Comparison of ENCODE assay signal across 8 cellular contexts in genomic region chrX:3712080-3712869, GRCh38. TPM values are rescaled to one million over a fixed set of nuclear protein-coding genes. Genes with fewer than 3 reads are reported as not detected.
DNase-seq lines count a peak whose midpoint lies in the region; ATAC-seq, FAIRE-seq and TF ChIP-seq lines count a peak whose summit lies in the region.

No MANE protein-coding gene starts in this region.

- H2AFZ ChIP-seq in endothelial cell of umbilical vein (ENCODE audit: low read depth, low read length), result peak overlapping the region; percentile 54

- peaks cover 35% of the 10 kb centered on the region for H3K79me2 ChIP-seq in endothelial cell of umbilical vein (ENCODE audit: control insufficient read depth, insufficient read depth, low read length)

- peaks cover 8% of the 10 kb centered on the region for H3K4me1 Mint-ChIP-seq in T-helper 17 cell
- H3K4me1 Mint-ChIP-seq in natural killer cell treated with Interleukin-12 subunit alpha and Interleukin-12 subunit beta and Interleukin-15 and Interleukin-18, amount 100 ng/mL, for 72 hours (ENCODE audit: low read depth in 2 of 2), result peaks cover 11 to 32% of the 10 kb centered on the region in 2 donors

- no peaks in the 10 kb centered on the region for H3K9me3 Mint-ChIP-seq in natural killer cell treated with Interleukin-12 subunit alpha and Interleukin-12 subunit beta and Interleukin-15 and Interleukin-18, amount 100 ng/mL, for 72 hours

- H3K4me3 Mint-ChIP-seq in T-helper 17 cell, result peak overlapping the region; percentile 98
- H3K4me3 Mint-ChIP-seq in natural killer cell treated with Interleukin-12 subunit alpha and Interleukin-12 subunit beta and Interleukin-15 and Interleukin-18, amount 100 ng/mL, for 72 hours, result peak overlapping the region; percentile 99

- intact Hi-C loops in endothelial cell of umbilical vein (cut with micrococcal nuclease), result loop anchor here (1.0 to 10.0 kb wide), 2 partner anchors 12 to 57 kb away; no protein-coding TSS in a partner anchor

- no peaks in the 10 kb centered on the region for H3K27me3 ChIP-seq in endothelial cell of umbilical vein (ENCODE audit: control insufficient read depth in 2 of 2, insufficient read depth in 2 of 2, low read length in 2 of 2)

- no peak overlapping the region for H3K27ac ChIP-seq in endothelial cell of umbilical vein (ENCODE audit: insufficient read depth, low read depth, low read length)

- peak overlapping the region; percentile 20 for H3K9ac ChIP-seq in endothelial cell of umbilical vein (replicated peaks; ENCODE audit: extremely low read depth, insufficient read depth, low read length)

- no peaks in the 10 kb centered on the region for H3K27me3 Mint-ChIP-seq in T-helper 17 cell
- H3K27me3 Mint-ChIP-seq in natural killer cell treated with Interleukin-12 subunit alpha and Interleukin-12 subunit beta and Interleukin-15 and Interleukin-18, amount 100 ng/mL, for 72 hours, result no peaks in the 10 kb centered on the region

- H3K9me1 ChIP-seq in endothelial cell of umbilical vein (replicated peaks; ENCODE audit: control insufficient read depth, extremely low read depth, insufficient read depth, low read length), result no peaks in the 10 kb centered on the region

- CTCF ChIA-PET in endothelial cell of umbilical vein (lab: Charles Lee), result no interaction called here

- peak overlapping the region; percentile 92 for H3K27ac Mint-ChIP-seq in T-helper 17 cell
- H3K27ac Mint-ChIP-seq in natural killer cell treated with Interleukin-12 subunit alpha and Interleukin-12 subunit beta and Interleukin-15 and Interleukin-18, amount 100 ng/mL, for 72 hours, result peak overlapping the region; percentile 94 to 98

- POLR2A ChIA-PET in endothelial cell of umbilical vein (lab: Charles Lee), result interaction anchor here (0.7 kb wide), 1 partner anchor 105 kb away, joined by 3 read pairs; no protein-coding TSS in a partner anchor

- TF ChIP-seq CTCF in endothelial cell of umbilical vein (IDR thresholded peaks at IDR 0.05; ENCODE audit: extremely low read depth in 1 of 2, insufficient read depth in 1 of 2, low read depth in 1 of 2, low read length in 2 of 2), result no peak

- TSS peak; percentile 22 for BruUV-seq in endothelial cell of umbilical vein (replicated peaks; lab: Mats Ljungman, UMichigan)

- peak; percentile 3 for DNase-seq in NCI-H146 treated with DMSO at 0.1 percent for 48 hours (lab: John Stamatoyannopoulos, UW; ENCODE audit: unreplicated experiment)
- no peak for DNase-seq in NCI-H146 (lab: John Stamatoyannopoulos, UW)
- DNase-seq in T-helper 17 cell, result no peak
- peak; percentile 35 for DNase-seq in endothelial cell of umbilical vein (ENCODE audit: low read depth, low spot score)
- DNase-seq in natural killer cell treated with Interleukin-12 subunit alpha and Interleukin-12 subunit beta and Interleukin-15 and Interleukin-18, amount 100 ng/mL, for 72 hours (ENCODE audit: low spot score), result no peak
- DNase-seq in occipital lobe (lab: John Stamatoyannopoulos, UW), result no peak
- no peak for DNase-seq in NCI-H526 treated with DMSO at 0.1 percent for 48 hours (lab: John Stamatoyannopoulos, UW)

- dilution Hi-C loops in endothelial cell of umbilical vein (cut with MboI; ENCODE audit: extremely low pct_ligation_motif_present, low sequenced_read_pairs), result no loop called here

- H3K36me3 Mint-ChIP-seq in T-helper 17 cell (ENCODE audit: low read depth), result peaks cover 2% of the 10 kb centered on the region
- H3K36me3 Mint-ChIP-seq in natural killer cell treated with Interleukin-12 subunit alpha and Interleukin-12 subunit beta and Interleukin-15 and Interleukin-18, amount 100 ng/mL, for 72 hours, result peaks cover 10% of the 10 kb centered on the region

- H3K4me2 ChIP-seq in endothelial cell of umbilical vein (ENCODE audit: insufficient read depth, low read length), result peak overlapping the region; percentile 67

- no peaks in the 10 kb centered on the region for H4K20me1 ChIP-seq in endothelial cell of umbilical vein (replicated peaks; ENCODE audit: control insufficient read depth, extremely low read depth, insufficient read depth, low read length)

- TF ChIP-seq POLR2A in endothelial cell of umbilical vein (IDR thresholded peaks at IDR 0.05; ENCODE audit: low read depth, low read length), result no peak

- H3K9me3 ChIP-seq in T-helper 17 cell (ENCODE audit: control insufficient read depth, low read length, poor library complexity, severe bottlenecking) (no peaks in the 10 kb centered on the region), endothelial cell of umbilical vein (replicated peaks; ENCODE audit: control insufficient read depth, insufficient read depth, low read length) (no peaks in the 10 kb centered on the region)

- no peaks in the 10 kb centered on the region for H3K4me1 ChIP-seq in endothelial cell of umbilical vein (ENCODE audit: control insufficient read depth, extremely low read depth, insufficient read depth, low read length)

- H3K4me3 ChIP-seq in endothelial cell of umbilical vein (replicated peaks in 1 of 3; ENCODE audit: insufficient read depth in 1 of 3, low read depth in 1 of 3, low read length in 3 of 3), result peak overlapping the region; percentile 49 to 81 (median 56)

- H3K36me3 ChIP-seq in endothelial cell of umbilical vein (ENCODE audit: control insufficient read depth in 2 of 2, extremely low read depth in 1 of 2, insufficient read depth in 2 of 2, low read length in 2 of 2), result no peaks in the 10 kb centered on the region

- peak; percentile 83 for FAIRE-seq in endothelial cell of umbilical vein (lab: Jason Lieb, UNC)

- ATAC-seq in HG02943 (IDR thresholded peaks at IDR 0.05; ENCODE audit: low read depth, unreplicated experiment) (peak; percentile 16), T-helper 17 cell (no peak)
- peak in 1 of 2 donors; percentile 1 for ATAC-seq in natural killer cell treated with Interleukin-12 subunit alpha and Interleukin-12 subunit beta and Interleukin-15 and Interleukin-18, amount 100 ng/mL, for 72 hours

TF ChIP-seq in endothelial cell of umbilical vein, 7 proteins besides CTCF, POLR2A, EP300 and RAD21:
- TF ChIP-seq JUN (IDR thresholded peaks at IDR 0.05; ENCODE audit: borderline replicate concordance, insufficient read depth, insufficient read length, low read depth) (no peak), GATA2 (IDR thresholded peaks at IDR 0.05; ENCODE audit: insufficient read depth, insufficient read length, low read depth, low read length) (no peak), MYC (IDR thresholded peaks at IDR 0.05; ENCODE audit: low read depth, low read length) (no peak), FOS (IDR thresholded peaks at IDR 0.05; ENCODE audit: borderline replicate concordance, insufficient read depth, low read length) (no peak), POLR2AphosphoS5 (IDR thresholded peaks at IDR 0.05; ENCODE audit: insufficient read depth, low read depth, low read length) (no peak), EZH2 (IDR thresholded peaks at IDR 0.05; ENCODE audit: borderline replicate concordance, low read depth, low read length, severe bottlenecking) (no peak)
- TF ChIP-seq, protein P1, sequence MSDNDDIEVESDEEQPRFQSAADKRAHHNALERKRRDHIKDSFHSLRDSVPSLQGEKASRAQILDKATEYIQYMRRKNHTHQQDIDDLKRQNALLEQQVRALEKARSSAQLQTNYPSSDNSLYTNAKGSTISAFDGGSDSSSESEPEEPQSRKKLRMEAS (IDR thresholded peaks at IDR 0.05; ENCODE audit: insufficient read depth, insufficient read length), result no peak

RNA-seq across cellular contexts. Expression of gene PRKX, which starts 1.2 kb away (rescaled TPM):
- total RNA-seq in T-helper 17 cell (10 to 100 TPM; 69.5 to 73.9 TPM), endothelial cell of umbilical vein (27.5 and 34.1 TPM in 2 replicates), occipital lobe (16.4 TPM)
- 6.8 and 11.2 TPM in 2 replicates for polyA plus RNA-seq in endothelial cell of umbilical vein
- 13.8 and 15.2 TPM in 2 replicates for polyA plus RNA-seq in endothelial cell of umbilical vein (2011; cell fraction: cytosol; rRNA removed)
- polyA plus RNA-seq in endothelial cell of umbilical vein (2011; cell fraction: nucleus; rRNA removed), result 14.2 and 21.4 TPM in 2 replicates
- polyA plus RNA-seq in endothelial cell of umbilical vein (2012), result 25.4 and 35.1 TPM in 2 replicates
- polyA minus RNA-seq in endothelial cell of umbilical vein, result 20.4 and 21.5 TPM in 2 replicates
- polyA minus RNA-seq in endothelial cell of umbilical vein (2011; cell fraction: cytosol; rRNA and poly(A)+ RNA removed), result 10.9 TPM
- 12.3 and 18.8 TPM in 2 replicates for polyA minus RNA-seq in endothelial cell of umbilical vein (2011; cell fraction: nucleus; rRNA and poly(A)+ RNA removed)
- total RNA-seq in natural killer cell treated with Interleukin-12 subunit alpha and Interleukin-12 subunit beta and Interleukin-15 and Interleukin-18, amount 100 ng/mL, for 72 hours, result 100 to 1,000 TPM; 109 to 177 TPM

Comparison
In these comparisons a context has a peak if more than half of its experiments do, and no peak if none do; other contexts are left out.
1. DNase-seq: peak in NCI-H146 treated with DMSO at 0.1 percent for 48 hours (single experiment) and endothelial cell of umbilical vein (single experiment); none in NCI-H146 (single experiment), T-helper 17 cell (0 of 3), natural killer cell treated with Interleukin-12 subunit alpha and Interleukin-12 subunit beta and Interleukin-15 and Interleukin-18, amount 100 ng/mL, for 72 hours (single experiment), occipital lobe (single experiment) and NCI-H526 treated with DMSO at 0.1 percent for 48 hours (single experiment).